Comparison of ENCODE assay signal across 10 cellular contexts in genomic region chr1:153616144-153616884, GRCh38. TPM values are rescaled to one million over a fixed set of nuclear protein-coding genes. Genes with fewer than 3 reads are reported as not detected.
DNase-seq lines count a peak whose midpoint lies in the region; ATAC-seq and TF ChIP-seq lines count a peak whose summit lies in the region.
"Had no signal": no experiment of that assay in that cellular context is flagged by ENCODE, and none has a peak within 500 bp of the region (broad histone marks: within the 10 kb centered on the region; RNA-seq: fewer than 3 reads in every experiment).

Gene S100A14 (minus strand): TSS chr1:153616325. CDS start chr1:153615858, 467 bp downstream.

- H3K9me3 Mint-ChIP-seq in H9, result no peaks in the 10 kb centered on the region
- H3K9me3 Mint-ChIP-seq in activated T-helper 17 cell treated with anti-CD3 and anti-CD28 coated beads, Interleukin-2, amount 50 U/mL, for 72 hours, result no peaks in the 10 kb centered on the region
- no peaks in the 10 kb centered on the region for H3K9me3 Mint-ChIP-seq in activated T-cell treated with anti-CD3 and anti-CD28 coated beads, Interleukin-2, amount 50 U/mL, for 4 hours

- H3K14ac ChIP-seq in H9 (ENCODE audit: insufficient read depth, low read length), result no peak within 1 kb of the TSS

- H3K27ac ChIP-seq in H9 (ENCODE audit: insufficient read length, low read depth, low read length), result no peak within 1 kb of the TSS
- peak within 1 kb of the TSS; percentile 56 to 97 (median 83) for H3K27ac ChIP-seq in skin epidermis
- peak within 1 kb of the TSS in 2 of 4 donors; percentile 57 to 66 for H3K27ac ChIP-seq in gastrocnemius medialis
- no peak within 1 kb of the TSS for H3K27ac ChIP-seq in Karpas-422 (ENCODE audit: low read length)

- H3K4ac ChIP-seq in H9 (ENCODE audit: low read depth, low read length), result no peak within 1 kb of the TSS

- H3K27me3 Mint-ChIP-seq in H9 (ENCODE audit: low read depth), result no peaks in the 10 kb centered on the region; the same call in 1 of the 2 replicates
- no peaks in the 10 kb centered on the region for H3K27me3 Mint-ChIP-seq in activated T-helper 17 cell treated with anti-CD3 and anti-CD28 coated beads, Interleukin-2, amount 50 U/mL, for 72 hours
- no peaks in the 10 kb centered on the region for H3K27me3 Mint-ChIP-seq in activated T-cell treated with anti-CD3 and anti-CD28 coated beads, Interleukin-2, amount 50 U/mL, for 4 hours (ENCODE audit: low read depth)

- H2AFZ ChIP-seq in H9 (ENCODE audit: low read length) (no peak within 1 kb of the TSS), Karpas-422 (ENCODE audit: low read length) (no peak within 1 kb of the TSS)

- no peak within 1 kb of the TSS for H3K56ac ChIP-seq in H9 (ENCODE audit: insufficient read length, low read depth, low read length)

- H3K36me3 Mint-ChIP-seq in H9 (ENCODE audit: insufficient read depth in 1 of 3, low read depth in 3 of 3), result peaks cover 5 to 17% (median 5%) of the 10 kb centered on the region in 3 experiments; a peak in 5 of 7 replicates
- H3K36me3 Mint-ChIP-seq in activated T-helper 17 cell treated with anti-CD3 and anti-CD28 coated beads, Interleukin-2, amount 50 U/mL, for 72 hours (ENCODE audit: low read depth), result no peaks in the 10 kb centered on the region
- H3K36me3 Mint-ChIP-seq in activated T-cell treated with anti-CD3 and anti-CD28 coated beads, Interleukin-2, amount 50 U/mL, for 4 hours (ENCODE audit: insufficient read depth), result no peaks in the 10 kb centered on the region

- no peak within 1 kb of the TSS for H3K9ac ChIP-seq in H9 (ENCODE audit: extremely low read depth, insufficient read length, low read length)
- no peak within 1 kb of the TSS for H3K9ac ChIP-seq in Karpas-422 (ENCODE audit: low read length)

- H3K27me3 ChIP-seq in H9 (ENCODE audit: insufficient read depth, low read length), result no peaks in the 10 kb centered on the region
- H3K27me3 ChIP-seq in gastrocnemius medialis, result no peaks in the 10 kb centered on the region
- no peaks in the 10 kb centered on the region for H3K27me3 ChIP-seq in Karpas-422 (ENCODE audit: low read length)

- intact Hi-C loops in gastrocnemius medialis (cut with DNase I; ENCODE audit: low total_unique reads), result loop anchor here (5.0 kb wide), 2 partner anchors 84 to 104 kb away; no protein-coding TSS in a partner anchor

- H3K4me1 ChIP-seq in H9 (ENCODE audit: insufficient read depth, low read length), result peaks cover 4% of the 10 kb centered on the region; the same call in 1 of the 2 replicates
- H3K4me1 ChIP-seq in gastrocnemius medialis, result peaks cover 5 to 10% of the 10 kb centered on the region in 2 donors
- H3K4me1 ChIP-seq in Karpas-422 (ENCODE audit: low read length), result no peaks in the 10 kb centered on the region

- no peak within 1 kb of the TSS; a peak in 1 of 5 replicates for H3K4me3 Mint-ChIP-seq in H9
- no peak within 1 kb of the TSS for H3K4me3 Mint-ChIP-seq in activated T-helper 17 cell treated with anti-CD3 and anti-CD28 coated beads, Interleukin-2, amount 50 U/mL, for 72 hours
- H3K4me3 Mint-ChIP-seq in activated T-cell treated with anti-CD3 and anti-CD28 coated beads, Interleukin-2, amount 50 U/mL, for 4 hours, result no peak within 1 kb of the TSS

- no peaks in the 10 kb centered on the region for H3K79me2 ChIP-seq in H9 (ENCODE audit: insufficient read depth, low read length)
- no peaks in the 10 kb centered on the region for H3K79me2 ChIP-seq in Karpas-422 (ENCODE audit: low read length)

- in situ Hi-C loops in gastrocnemius medialis (cut with MboI; ENCODE audit: low sequenced_read_pairs in 4 of 4), result loop anchor here in 1 of 4 donors (5.0 kb wide), 1 partner anchor 104 kb away; no protein-coding TSS in a partner anchor

- H4K20me1 ChIP-seq in H9 (ENCODE audit: control insufficient read depth, insufficient read depth, insufficient read length), result no peaks in the 10 kb centered on the region
- no peaks in the 10 kb centered on the region for H4K20me1 ChIP-seq in Karpas-422 (ENCODE audit: insufficient read depth, low read depth, low read length)

- H4K8ac ChIP-seq in H9 (replicated peaks; ENCODE audit: insufficient read length, low read depth, low read length), result no peak within 1 kb of the TSS

- no peak within 1 kb of the TSS for H3K23ac ChIP-seq in H9 (ENCODE audit: insufficient read length, low read depth, low read length)

- H3K36me3 ChIP-seq in gastrocnemius medialis (peaks cover 0 to 8% of the 10 kb centered on the region in 2 donors), Karpas-422 (ENCODE audit: insufficient read depth, low read length) (no peaks in the 10 kb centered on the region)

- no peak within 1 kb of the TSS for H2BK15ac ChIP-seq in H9 (ENCODE audit: low read depth, low read length)

- H4K5ac ChIP-seq in H9 (ENCODE audit: insufficient read length, low read depth, low read length), result no peak within 1 kb of the TSS

- no peak within 1 kb of the TSS for H3K4me2 ChIP-seq in H9 (ENCODE audit: insufficient read depth, insufficient read length, low read length)
- no peak within 1 kb of the TSS for H3K4me2 ChIP-seq in Karpas-422 (ENCODE audit: low read depth, low read length, poor library complexity, severe bottlenecking)

- no peak within 1 kb of the TSS for H4K91ac ChIP-seq in H9 (ENCODE audit: insufficient read length, low read depth, low read length)

- no peaks in the 10 kb centered on the region for H3K79me1 ChIP-seq in H9 (ENCODE audit: insufficient read depth, low read depth, low read length, poor library complexity, severe bottlenecking)

- no peak for DNase-seq in H9
- peak; percentile 74 for DNase-seq in islet precursor cell
- no peak for DNase-seq in activated T-cell treated with anti-CD3 and anti-CD28 coated beads, Interleukin-2, amount 50 U/mL, for 4 hours
- no peak for DNase-seq in gastrocnemius medialis
- DNase-seq in dermis blood vessel endothelial cell, result no peak
- no peak for DNase-seq in Karpas-422
- DNase-seq: SHP77 treated with DMSO at 0.1 percent for 48 hours; stimulated activated CD4-positive, alpha-beta T cell treated with anti-CD3 and anti-CD28 coated beads, Interleukin-2, amount 100 ng/mL, for 48 hours had no signal

- H2AK5ac ChIP-seq in H9 (ENCODE audit: insufficient read length, low read length), result no peak within 1 kb of the TSS

- H3K4me1 Mint-ChIP-seq in H9, result peaks cover 23 to 45% of the 10 kb centered on the region in 2 experiments
- H3K4me1 Mint-ChIP-seq in activated T-helper 17 cell treated with anti-CD3 and anti-CD28 coated beads, Interleukin-2, amount 50 U/mL, for 72 hours, result no peaks in the 10 kb centered on the region
- peaks cover 3% of the 10 kb centered on the region for H3K4me1 Mint-ChIP-seq in activated T-cell treated with anti-CD3 and anti-CD28 coated beads, Interleukin-2, amount 50 U/mL, for 4 hours (ENCODE audit: low read depth)

- H3K9me3 ChIP-seq in H9 (ENCODE audit: control insufficient read depth, low read depth, low read length) (no peaks in the 10 kb centered on the region), gastrocnemius medialis (no peaks in the 10 kb centered on the region), Karpas-422 (ENCODE audit: low read length) (no peaks in the 10 kb centered on the region)

- no peaks in the 10 kb centered on the region for H3K23me2 ChIP-seq in H9 (ENCODE audit: insufficient read length, low read depth, low read length, poor library complexity, severe bottlenecking)

- no CpG with 5 or more reads among the region's 10 CpGs for WGBS in H9 (ENCODE audit: extremely low coverage, insufficient read length, low lambda C conversion rate)

- no peak for TF ChIP-seq POLR2A in gastrocnemius medialis (IDR thresholded peaks at IDR 0.05)

- no peak within 1 kb of the TSS for H2BK120ac ChIP-seq in H9 (ENCODE audit: low read depth, low read length, poor library complexity, severe bottlenecking)

- no peak within 1 kb of the TSS for H2BK5ac ChIP-seq in H9 (ENCODE audit: insufficient read length, low read length)

- ATAC-seq in activated T-helper 17 cell treated with anti-CD3 and anti-CD28 coated beads, Interleukin-2, amount 50 U/mL, for 72 hours (replicated peaks), result no peak
- no peak for ATAC-seq in activated T-cell treated with anti-CD3 and anti-CD28 coated beads, Interleukin-2, amount 50 U/mL, for 4 hours
- no peak for ATAC-seq in gastrocnemius medialis

- TF ChIP-seq CTCF in H9 (conservative IDR thresholded peaks at IDR 0.05) (no peak), gastrocnemius medialis (IDR thresholded peaks at IDR 0.05 in 4 of 5, conservative IDR thresholded peaks at IDR 0.05 in 1 of 5) (no peak)

- H2BK20ac ChIP-seq in H9 (ENCODE audit: low read depth, low read length, poor library complexity, severe bottlenecking), result no peak within 1 kb of the TSS

- no peak within 1 kb of the TSS for H3K18ac ChIP-seq in H9 (ENCODE audit: insufficient read length, low read depth, low read length)

- H2BK12ac ChIP-seq in H9 (ENCODE audit: insufficient read length, low read depth, low read length), result no peak within 1 kb of the TSS

- H3T11ph ChIP-seq in H9 (ENCODE audit: low read length), result no peak within 1 kb of the TSS

- peak within 1 kb of the TSS in 2 of 3 experiments; percentile 55 to 75; a peak in 3 of 7 replicates for H3K27ac Mint-ChIP-seq in H9
- peak within 1 kb of the TSS; percentile 68 for H3K27ac Mint-ChIP-seq in activated T-helper 17 cell treated with anti-CD3 and anti-CD28 coated beads, Interleukin-2, amount 50 U/mL, for 72 hours

- no peaks in the 10 kb centered on the region for H3K9me2 ChIP-seq in Karpas-422 (replicated peaks; ENCODE audit: insufficient read depth, low read length)

- peak within 1 kb of the TSS; percentile 20 to 53 (median 36) for H3K4me3 ChIP-seq in skin epidermis
- no peak within 1 kb of the TSS for H3K4me3 ChIP-seq in gastrocnemius medialis
- H3K4me3 ChIP-seq in Karpas-422 (ENCODE audit: low read length), result no peak within 1 kb of the TSS

RNA-seq across cellular contexts. Expression of gene S100A14, which starts in this region (rescaled TPM):
- total RNA-seq in H9 (2021) (0.63 and 0.66 TPM in 2 replicates), gastrocnemius medialis (1 to 10 TPM in 1 of 4 donors, not detected in 3; 1.8 TPM), dermis blood vessel endothelial cell (0.42 and 0.68 TPM in 2 replicates)
- under 1 TPM in 1 of 2 donors, not detected in 1; 0.71 TPM for total RNA-seq in activated T-helper 17 cell treated with anti-CD3 and anti-CD28 coated beads, Interleukin-2, amount 50 U/mL, for 72 hours
- total RNA-seq in activated T-cell treated with anti-CD3 and anti-CD28 coated beads, Interleukin-2, amount 50 U/mL, for 4 hours, result under 1 TPM in 2 of 3 donors, not detected in 1; 0.32 to 0.43 TPM
- total RNA-seq in Karpas-422 (2014; rRNA removed; shearing (Covaris generic); ENCODE audit: low replicate concordance), result not detected in 2 replicates

Comparison
In these comparisons a context has a peak if more than half of its experiments do, and no peak if none do; other contexts are left out.
1. H3K27ac ChIP-seq: peak in skin epidermis (21 of 21); none in H9 (single experiment) and Karpas-422 (single experiment).
2. H3K4me3 ChIP-seq: peak in skin epidermis (7 of 7); none in gastrocnemius medialis (0 of 4) and Karpas-422 (single experiment).